In genomic region chr15:82048809-82049208, GRCh38 we compare ENCODE assay signal across 2 cellular contexts.
TF ChIP-seq lines count a peak whose summit lies in the region.

No MANE protein-coding gene starts in this region.

TF ChIP-seq in GM23338, 12 proteins besides CTCF, POLR2A, EP300 and RAD21:
- no peak for TF ChIP-seq EZH2 (IDR thresholded peaks at IDR 0.05; ENCODE audit: low read depth, unreplicated experiment)
- no peak for TF ChIP-seq REST (IDR thresholded peaks at IDR 0.05; ENCODE audit: unreplicated experiment)
- TF ChIP-seq JUNB (IDR thresholded peaks at IDR 0.05; ENCODE audit: unreplicated experiment): no peak
- no peak for TF ChIP-seq ZNF331 (CRISPR knock-in tag; IDR thresholded peaks at IDR 0.05; ENCODE audit: low read depth)
- TF ChIP-seq POLR2AphosphoS5 (IDR thresholded peaks at IDR 0.05; ENCODE audit: low read depth): no peak
- no peak for TF ChIP-seq ZNF114 (CRISPR knock-in tag; IDR thresholded peaks at IDR 0.05)
- no peak for TF ChIP-seq NANOG (IDR thresholded peaks at IDR 0.05; ENCODE audit: borderline replicate concordance)
- no peak for TF ChIP-seq EZH2phosphoT487 (IDR thresholded peaks at IDR 0.05; ENCODE audit: unreplicated experiment)
- TF ChIP-seq CREB1 (CRISPR knock-in tag; IDR thresholded peaks at IDR 0.05; ENCODE audit: low read depth): no peak
- TF ChIP-seq STAT1 (IDR thresholded peaks at IDR 0.05; ENCODE audit: unreplicated experiment): no peak

TF ChIP-seq in H1, 55 proteins besides CTCF, POLR2A, EP300 and RAD21:
- TF ChIP-seq RXRA (IDR thresholded peaks at IDR 0.05; ENCODE audit: insufficient read depth, low read depth, low read length) (no peak), FOSL1 (IDR thresholded peaks at IDR 0.05; ENCODE audit: insufficient read depth, low read depth, low read length) (no peak), KDM5A (IDR thresholded peaks at IDR 0.05; ENCODE audit: low read length) (no peak)
